26 cellular contexts compared by ENCODE assay signal in genomic region chr12:52086366-52086765, GRCh38. TPM values are rescaled to one million over a fixed set of nuclear protein-coding genes. Genes with fewer than 3 reads are reported as not detected.
A peak's percentile ranks its signal among the peaks of the same experiment; 100 is the strongest.
DNase-seq lines count a peak whose midpoint lies in the region; ATAC-seq and FAIRE-seq lines count a peak whose summit lies in the region.
"Had no signal": no experiment of that assay in that cellular context is flagged by ENCODE, and none has a peak within 500 bp of the region (broad histone marks: within the 10 kb centered on the region; RNA-seq: fewer than 3 reads in every experiment).

No MANE protein-coding gene starts in this region.

- no peaks in the 10 kb centered on the region for H3K4me1 ChIP-seq in small intestine (ENCODE audit: control insufficient read depth in 2 of 2, insufficient read depth in 1 of 2, low read depth in 1 of 2, low read length in 1 of 2)

- FAIRE-seq in small intestine (lab: Jason Lieb, UNC), result no peak
- FAIRE-seq: G401.6, GM19239 had no signal

- H3K4me3 ChIP-seq in small intestine (ENCODE audit: low read depth in 1 of 2, low read length in 2 of 2), result no peak overlapping the region
- H3K4me3 ChIP-seq: BLaER1 treated with 17β-estradiol and CSF1 and Interleukin-3, amounts not matched to agents 10 nM and 100 nM; dorsolateral prefrontal cortex; right lobe of liver; tibial artery had no signal

- WGBS in small intestine, 3 donors, result 5 to 51% (median 33%) methylated on average over 9 of the region's 9 CpGs

- no peaks in the 10 kb centered on the region for H3K36me3 ChIP-seq in small intestine (ENCODE audit: control insufficient read depth in 2 of 2, insufficient read depth in 2 of 2, low read length in 2 of 2)
- H3K36me3 ChIP-seq: BLaER1 treated with 17β-estradiol and CSF1 and Interleukin-3, amounts not matched to agents 10 nM and 100 nM; right lobe of liver; tibial artery had no signal

- no peak overlapping the region for H3K27ac ChIP-seq in small intestine (ENCODE audit: low read depth in 1 of 2, low read length in 1 of 2)
- H3K27ac ChIP-seq: BLaER1 treated with 17β-estradiol and CSF1 and Interleukin-3, amounts not matched to agents 10 nM and 100 nM; right lobe of liver; tibial artery had no signal

- no peak for ATAC-seq in HG03175 (IDR thresholded peaks at IDR 0.05; ENCODE audit: unreplicated experiment)
- ATAC-seq: esophagus mucosa, left ventricle myocardium superior had no signal

- H3K27me3 ChIP-seq in small intestine (ENCODE audit: control insufficient read depth in 2 of 2, insufficient read depth in 2 of 2, low read length in 2 of 2), result no peaks in the 10 kb centered on the region
- H3K27me3 ChIP-seq: right lobe of liver had no signal

- peak; percentile 42 for DNase-seq in COLO668 (lab: John Stamatoyannopoulos, UW; ENCODE audit: unreplicated experiment)
- DNase-seq in LHCN-M2 (ENCODE audit: low read depth), result peak; percentile 39
- peak; percentile 5 for DNase-seq in germinal center (ENCODE audit: low spot score)
- DNase-seq in small intestine, result peak; percentile 37
- no peak for DNase-seq in activated T-cell treated with anti-CD3 and anti-CD28 coated beads, Interleukin-2, amount 50 U/mL, for 1 hour
- no peak for DNase-seq in epidermal melanocyte (ENCODE audit: insufficient read length, low spot score)
- DNase-seq: activated CD4-positive, alpha-beta T cell treated with anti-CD3 and anti-CD28 coated beads, Interleukin-2, amount 10 ng/mL, durations not matched to agents 7 days and 5 days; activated CD8-positive, alpha-beta memory T cell treated with anti-CD3 and anti-CD28 coated beads, Interleukin-2, amount 50 U/mL, for 4 hours; activated effector memory CD4-positive, alpha-beta T cell treated with anti-CD3 and anti-CD28 coated beads, Interleukin-2, amount 50 U/mL, for 16 hours; amniotic stem cell; GOT3; left ventricle myocardium superior; NCI-H187 treated with DMSO at 0.1 percent for 48 hours; NCI-H524; Right ventricle myocardium superior; stimulated activated naive CD4-positive, alpha-beta T cell; T-helper 1 cell; tibial artery had no signal

- no peaks in the 10 kb centered on the region for H3K9me3 ChIP-seq in small intestine (ENCODE audit: control insufficient read depth, low read depth)
- H3K9me3 ChIP-seq: BLaER1 treated with 17β-estradiol and CSF1 and Interleukin-3, amounts not matched to agents 10 nM and 100 nM; right lobe of liver; tibial artery had no signal

RNA-seq across cellular contexts. Expression of gene SMIM41, which starts 6.9 kb away (rescaled TPM):
- total RNA-seq in LHCN-M2 (2014; rRNA removed), result not detected in 2 replicates
- polyA plus RNA-seq in LHCN-M2 (2012), result 0.05 TPM
- polyA plus RNA-seq in small intestine, result 1 to 10 TPM in 1 of 3 donors, under 1 TPM in 1, not detected in 1; 0.46 to 1.6 TPM
- total RNA-seq: activated CD4-positive, alpha-beta T cell treated with anti-CD3 and anti-CD28 coated beads, Interleukin-2, amount 10 ng/mL, durations not matched to agents 7 days and 5 days; cardiac septum; esophagus mucosa; left ventricle myocardium superior; right lobe of liver had no signal

RNA-seq across cellular contexts. Expression of gene ATG101, which starts 16.6 kb away (rescaled TPM):
- 69.2 and 70.4 TPM in 2 replicates for total RNA-seq in LHCN-M2 (2014; rRNA removed)
- 81.8 TPM for polyA plus RNA-seq in LHCN-M2 (2012)
- 10 to 100 TPM; 49.2 to 65.1 (median 61.7) TPM for polyA plus RNA-seq in small intestine

RNA-seq across cellular contexts. Expression of gene NR4A1, which starts 35.1 kb away (rescaled TPM):
- 1.3 and 2.3 TPM in 2 replicates for total RNA-seq in LHCN-M2 (2014; rRNA removed)
- 1.1 TPM for polyA plus RNA-seq in LHCN-M2 (2012)
- 100 to 1,000 TPM in 1 of 3 donors, 10 to 100 TPM in 1, 1 to 10 TPM in 1; 6.7 to 100 (median 15.1) TPM for polyA plus RNA-seq in small intestine

Comparison
In these comparisons a context has a peak if more than half of its experiments do, and no peak if none do; other contexts are left out.
1. DNase-seq: peak in COLO668 (single experiment), LHCN-M2 (single experiment), germinal center (single experiment) and small intestine (single experiment); none in activated T-cell treated with anti-CD3 and anti-CD28 coated beads, Interleukin-2, amount 50 U/mL, for 1 hour (single experiment) and epidermal melanocyte (single experiment).